In genomic region chr7:26279405-26279804, GRCh38 we compare ENCODE assay signal across 11 cellular contexts. TPM values are rescaled to one million over a fixed set of nuclear protein-coding genes. Genes with fewer than 3 reads are reported as not detected.
A peak's percentile ranks its signal among the peaks of the same experiment; 100 is the strongest.
DNase-seq lines count a peak whose midpoint lies in the region; ATAC-seq, FAIRE-seq and TF ChIP-seq lines count a peak whose summit lies in the region.
"Had no signal": no experiment of that assay in that cellular context is flagged by ENCODE, and none has a peak within 500 bp of the region (broad histone marks: within the 10 kb centered on the region; RNA-seq: fewer than 3 reads in every experiment).

No MANE protein-coding gene starts in this region.

- H3K9me3 Mint-ChIP-seq in activated naive CD4-positive, alpha-beta T cell treated with anti-CD3 and anti-CD28 coated beads for 36 hours: no peaks in the 10 kb centered on the region
- H3K9me3 Mint-ChIP-seq in activated naive CD8-positive, alpha-beta T cell treated with anti-CD3 and anti-CD28 coated beads for 36 hours: no peaks in the 10 kb centered on the region

- WGBS in suprapubic skin: 82% methylated on average over 4 of the region's 4 CpGs

- H3K27me3 ChIP-seq in suprapubic skin: no peaks in the 10 kb centered on the region

- no peak for FAIRE-seq in GM12892 (lab: Jason Lieb, UNC)

- no peak overlapping the region for H3K4me3 Mint-ChIP-seq in activated naive CD4-positive, alpha-beta T cell treated with anti-CD3 and anti-CD28 coated beads for 36 hours
- H3K4me3 Mint-ChIP-seq in activated naive CD8-positive, alpha-beta T cell treated with anti-CD3 and anti-CD28 coated beads for 36 hours: no peak overlapping the region

- intact Hi-C loops in activated naive CD4-positive, alpha-beta T cell treated with anti-CD3 and anti-CD28 coated beads for 36 hours (cut with micrococcal nuclease): loop anchor here (1.0 kb wide), 1 partner anchor 15 kb away; no protein-coding TSS in a partner anchor

- H3K9me3 ChIP-seq in suprapubic skin: no peaks in the 10 kb centered on the region

- H3K4me1 ChIP-seq in suprapubic skin: no peaks in the 10 kb centered on the region

- H3K27ac ChIP-seq in suprapubic skin: no peak overlapping the region

- no peak overlapping the region for H3K4me3 ChIP-seq in suprapubic skin

- CTCF ChIA-PET in activated naive CD4-positive, alpha-beta T cell treated with anti-CD3 and anti-CD28 coated beads for 36 hours (lab: Charles Lee): interaction anchor here (1.0 to 2.8 kb wide), 5 partner anchors 12 to 189 kb away, joined by 3 to 9 read pairs (median 6); partner anchors contain the start of gene SNX10

- no peak overlapping the region for H3K27ac Mint-ChIP-seq in activated naive CD4-positive, alpha-beta T cell treated with anti-CD3 and anti-CD28 coated beads for 36 hours
- H3K27ac Mint-ChIP-seq in activated naive CD8-positive, alpha-beta T cell treated with anti-CD3 and anti-CD28 coated beads for 36 hours: no peak overlapping the region

- peak; percentile 34 for DNase-seq in activated naive CD4-positive, alpha-beta T cell treated with anti-CD3 and anti-CD28 coated beads for 36 hours
- DNase-seq in activated naive CD4-positive, alpha-beta T cell treated with anti-CD3 and anti-CD28 coated beads, Interleukin-2, amount 50 U/mL, for 16 hours: no peak
- DNase-seq in LHCN-M2 (ENCODE audit: low read depth) (peak; percentile 49), GM12892 (ENCODE audit: insufficient read length) (no peak), suprapubic skin (ENCODE audit: low spot score in 2 of 2) (no peak)
- DNase-seq in activated naive CD8-positive, alpha-beta T cell treated with anti-CD3 and anti-CD28 coated beads for 36 hours: peak; percentile 28
- no peak for DNase-seq in stimulated activated naive CD8-positive, alpha-beta T cell treated with anti-CD3 and anti-CD28 coated beads, Interleukin-15, Interleukin-2, amounts not matched to agents 100 U/mL and 50 U/mL, for 24 hours
- DNase-seq: NCI-H187; stimulated activated naive CD4-positive, alpha-beta T cell had no signal

- TF ChIP-seq POLR2A in GM12892 (IDR thresholded peaks at IDR 0.05; ENCODE audit: low read depth, low read length) (no peak), suprapubic skin (IDR thresholded peaks at IDR 0.05) (no peak)

- no peak for TF ChIP-seq EP300 in suprapubic skin (IDR thresholded peaks at IDR 0.05)

- peaks cover 9% of the 10 kb centered on the region for H3K4me1 Mint-ChIP-seq in activated naive CD4-positive, alpha-beta T cell treated with anti-CD3 and anti-CD28 coated beads for 36 hours (ENCODE audit: low read depth)
- peaks cover 17% of the 10 kb centered on the region for H3K4me1 Mint-ChIP-seq in activated naive CD8-positive, alpha-beta T cell treated with anti-CD3 and anti-CD28 coated beads for 36 hours

- TF ChIP-seq CTCF in suprapubic skin (IDR thresholded peaks at IDR 0.05): no peak

- ATAC-seq in stimulated activated naive CD8-positive, alpha-beta T cell treated with anti-CD3 and anti-CD28 coated beads, Interleukin-15, Interleukin-2, amounts not matched to agents 100 U/mL and 50 U/mL, for 24 hours: peak; percentile 63
- ATAC-seq in esophagus mucosa: no peak
- ATAC-seq: Right ventricle myocardium inferior had no signal

- H3K36me3 ChIP-seq in suprapubic skin: no peaks in the 10 kb centered on the region

- H3K36me3 Mint-ChIP-seq in activated naive CD4-positive, alpha-beta T cell treated with anti-CD3 and anti-CD28 coated beads for 36 hours (ENCODE audit: low read depth): no peaks in the 10 kb centered on the region
- no peaks in the 10 kb centered on the region for H3K36me3 Mint-ChIP-seq in activated naive CD8-positive, alpha-beta T cell treated with anti-CD3 and anti-CD28 coated beads for 36 hours

- no peaks in the 10 kb centered on the region for H3K27me3 Mint-ChIP-seq in activated naive CD4-positive, alpha-beta T cell treated with anti-CD3 and anti-CD28 coated beads for 36 hours (ENCODE audit: low read depth)
- H3K27me3 Mint-ChIP-seq in activated naive CD8-positive, alpha-beta T cell treated with anti-CD3 and anti-CD28 coated beads for 36 hours: no peaks in the 10 kb centered on the region

RNA-seq across cellular contexts. Expression of gene SNX10, which starts 12.3 kb away (rescaled TPM):
- total RNA-seq in activated naive CD4-positive, alpha-beta T cell treated with anti-CD3 and anti-CD28 coated beads for 36 hours: 10 to 100 TPM; 17.0 to 17.5 TPM
- total RNA-seq in LHCN-M2 (2014; rRNA removed): not detected in 2 replicates
- polyA plus RNA-seq in LHCN-M2 (2012): not detected
- 10 to 100 TPM; 31.6 to 33.0 TPM for total RNA-seq in activated naive CD8-positive, alpha-beta T cell treated with anti-CD3 and anti-CD28 coated beads for 36 hours
- 34.0 TPM for polyA plus RNA-seq in GM12892 (2012; ENCODE audit: missing spikeins)
- 1 to 10 TPM in 3 of 4 donors, under 1 TPM in 1; 0.87 to 5.2 (median 2.0) TPM for total RNA-seq in suprapubic skin
- total RNA-seq in esophagus mucosa: 2.1 TPM

Comparison
In these comparisons a context has a peak if more than half of its experiments do, and no peak if none do; other contexts are left out.
1. DNase-seq: peak in activated naive CD4-positive, alpha-beta T cell treated with anti-CD3 and anti-CD28 coated beads for 36 hours (single experiment), LHCN-M2 (single experiment) and activated naive CD8-positive, alpha-beta T cell treated with anti-CD3 and anti-CD28 coated beads for 36 hours (single experiment); none in activated naive CD4-positive, alpha-beta T cell treated with anti-CD3 and anti-CD28 coated beads, Interleukin-2, amount 50 U/mL, for 16 hours (single experiment), stimulated activated naive CD8-positive, alpha-beta T cell treated with anti-CD3 and anti-CD28 coated beads, Interleukin-15, Interleukin-2, amounts not matched to agents 100 U/mL and 50 U/mL, for 24 hours (single experiment), GM12892 (single experiment) and suprapubic skin (0 of 2).